In the genomic region with DNA sequence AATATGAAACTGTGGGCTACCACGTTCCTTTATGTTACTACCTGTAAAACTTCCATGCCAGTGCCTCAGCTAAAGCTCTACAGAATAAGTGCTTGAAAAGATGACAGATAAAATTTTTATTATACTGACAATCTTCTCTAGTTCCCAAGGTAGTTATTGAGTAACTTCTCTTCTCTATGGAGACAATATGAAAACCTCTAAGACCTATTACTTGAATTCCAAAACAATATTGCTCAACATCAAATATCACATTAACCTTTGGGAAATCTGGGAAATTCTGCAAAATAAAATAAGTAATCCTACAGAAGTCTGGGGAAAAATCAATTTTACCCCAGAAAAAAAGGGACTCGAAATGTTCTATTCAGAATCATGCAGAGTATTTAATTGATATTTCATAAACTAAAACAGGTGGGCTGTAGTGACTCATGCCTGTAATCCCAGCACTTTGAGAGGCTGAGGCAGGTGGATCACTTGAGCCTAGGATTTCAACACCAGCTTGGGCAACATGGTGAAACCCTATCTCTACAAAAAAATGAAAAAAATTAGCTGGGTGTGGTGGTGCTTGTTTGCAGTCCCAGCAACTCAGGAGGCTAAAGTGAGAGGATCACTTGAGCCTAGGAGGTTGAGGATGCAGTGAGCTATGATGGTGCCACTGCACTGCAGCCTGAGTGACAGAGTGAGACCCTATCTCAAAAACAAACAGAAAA, we compare ENCODE assay signal across 30 cellular contexts. TPM values are rescaled to one million over a fixed set of nuclear protein-coding genes. Genes with fewer than 3 reads are reported as not detected.
DNase-seq lines count a peak whose midpoint lies in the region; ATAC-seq, FAIRE-seq and TF ChIP-seq lines count a peak whose summit lies in the region.
"Had no signal": no experiment of that assay in that cellular context is flagged by ENCODE, and none has a peak within 500 bp of the region (broad histone marks: within the 10 kb centered on the region; RNA-seq: fewer than 3 reads in every experiment).

No MANE protein-coding gene starts in this region.

- TF ChIP-seq CTCF in A549 (IDR thresholded peaks at IDR 0.05) = no peak
- no peak for TF ChIP-seq CTCF in lower lobe of right lung (IDR thresholded peaks at IDR 0.05)
- no peak for TF ChIP-seq CTCF in vagina (IDR thresholded peaks at IDR 0.05)

- ATAC-seq in A549 = no peak
- peak; percentile 48 to 58 for ATAC-seq in lower lobe of right lung
- ATAC-seq in GM18511 (IDR thresholded peaks at IDR 0.05; ENCODE audit: unreplicated experiment) = no peak
- ATAC-seq: activated CD8-positive, alpha-beta T cell treated with anti-CD3 and anti-CD28 coated beads, Interleukin-2, amount 10 ng/mL, durations not matched to agents 7 days and 5 days; activated T-helper 17 cell treated with anti-CD3 and anti-CD28 coated beads, Interleukin-2, amount 50 U/mL, for 72 hours; CD8-positive, alpha-beta T cell; GM12878; heart right ventricle; Panc1; stimulated activated naive B cell treated with anti-CD40 and anti-IgM and Interleukin-4, amounts not matched to agents 10 μg/mL and 1 μg/mL and 100 μg/mL, for 72 hours had no signal

- FAIRE-seq in A549 (lab: Jason Lieb, UNC) = no peak
- FAIRE-seq: frontal cortex, GM12878, small intestine had no signal

- intact Hi-C loops in lower lobe of right lung (cut with DNase I) (no loop called here), vagina (cut with DNase I) (no loop called here)

- CTCF ChIA-PET in A549 (lab: Yijun Ruan, JAX) = interaction anchor here (1.3 kb wide), 1 partner anchor 30 kb away, joined by 3 read pairs; no protein-coding TSS in a partner anchor
- CTCF ChIA-PET in activated CD4-positive, alpha-beta T cell treated with anti-CD3 and anti-CD28 coated beads, Interleukin-2, amount 10 ng/mL, durations not matched to agents 7 days and 5 days (lab: Charles Lee) = no interaction called here

- DNase-seq in A549 (ENCODE audit: low read depth in 1 of 2, low spot score in 1 of 2) (no peak), LHCN-M2 (ENCODE audit: low read depth) (peak; percentile 94), adipocyte (ENCODE audit: low read depth) (peak; percentile 51), lower lobe of right lung (no peak), Ammon's horn (ENCODE audit: low spot score) (no peak), vagina (ENCODE audit: extremely low spot score in 2 of 2) (no peak)
- DNase-seq in activated CD4-positive, alpha-beta T cell treated with anti-CD3 and anti-CD28 coated beads, Interleukin-2, amount 10 ng/mL, durations not matched to agents 7 days and 5 days = no peak
- DNase-seq: activated CD8-positive, alpha-beta T cell treated with anti-CD3 and anti-CD28 coated beads, Interleukin-2, amount 10 ng/mL, durations not matched to agents 7 days and 5 days; activated naive CD4-positive, alpha-beta T cell treated with anti-CD3 and anti-CD28 coated beads, Interleukin-2, amount 10 ng/mL, durations not matched to agents 7 days and 5 days; amniotic stem cell; CD8-positive, alpha-beta T cell; DMS 273 treated with DMSO at 0.1 percent for 48 hours; esophagus squamous epithelium; H9; heart right ventricle; NCI-H1092 treated with DMSO at 0.1 percent for 48 hours; NCI-H1694 treated with DMSO at 0.1 percent for 48 hours; NCI-H526; retina; SHP77 treated with DMSO at 0.1 percent for 48 hours; small intestine; stimulated activated naive B cell treated with anti-CD40 and anti-IgM and Interleukin-4, amounts not matched to agents 10 μg/mL and 1 μg/mL and 100 μg/mL, for 72 hours; substantia nigra had no signal

- no peak overlapping the region for H3K4me3 Mint-ChIP-seq in activated CD4-positive, alpha-beta T cell treated with anti-CD3 and anti-CD28 coated beads, Interleukin-2, amount 10 ng/mL, durations not matched to agents 7 days and 5 days
- H3K4me3 Mint-ChIP-seq: activated CD8-positive, alpha-beta T cell treated with anti-CD3 and anti-CD28 coated beads, Interleukin-2, amount 10 ng/mL, durations not matched to agents 7 days and 5 days; activated naive CD4-positive, alpha-beta T cell treated with anti-CD3 and anti-CD28 coated beads, Interleukin-2, amount 10 ng/mL, durations not matched to agents 7 days and 5 days; activated T-helper 17 cell treated with anti-CD3 and anti-CD28 coated beads, Interleukin-2, amount 50 U/mL, for 72 hours; brain; CD8-positive, alpha-beta T cell; H9; stimulated activated naive B cell treated with anti-CD40 and anti-IgM and Interleukin-4, amounts not matched to agents 10 μg/mL and 1 μg/mL and 100 μg/mL, for 72 hours; type B pancreatic cell had no signal

- no peaks in the 10 kb centered on the region for H3K9me3 Mint-ChIP-seq in activated CD4-positive, alpha-beta T cell treated with anti-CD3 and anti-CD28 coated beads, Interleukin-2, amount 10 ng/mL, durations not matched to agents 7 days and 5 days
- H3K9me3 Mint-ChIP-seq: activated naive CD4-positive, alpha-beta T cell treated with anti-CD3 and anti-CD28 coated beads, Interleukin-2, amount 10 ng/mL, durations not matched to agents 7 days and 5 days; activated T-helper 17 cell treated with anti-CD3 and anti-CD28 coated beads, Interleukin-2, amount 50 U/mL, for 72 hours; CD8-positive, alpha-beta T cell; H9; stimulated activated naive B cell treated with anti-CD40 and anti-IgM and Interleukin-4, amounts not matched to agents 10 μg/mL and 1 μg/mL and 100 μg/mL, for 72 hours had no signal

- 47% methylated on average over 2 of the region's 2 CpGs for WGBS in A549 (ENCODE audit: missing lambda C conversion rate)

- peaks cover 44% of the 10 kb centered on the region for H3K4me1 ChIP-seq in A549
- peaks cover 18% of the 10 kb centered on the region for H3K4me1 ChIP-seq in adipocyte (ENCODE audit: control insufficient read depth, insufficient read depth, low read length)
- no peaks in the 10 kb centered on the region for H3K4me1 ChIP-seq in lower lobe of right lung
- no peaks in the 10 kb centered on the region for H3K4me1 ChIP-seq in vagina
- H3K4me1 ChIP-seq: esophagus squamous epithelium, heart right ventricle had no signal

- no peak overlapping the region for H3K9ac ChIP-seq in adipocyte (ENCODE audit: low read length)

- peaks cover 2% of the 10 kb centered on the region for H3K36me3 Mint-ChIP-seq in activated CD4-positive, alpha-beta T cell treated with anti-CD3 and anti-CD28 coated beads, Interleukin-2, amount 10 ng/mL, durations not matched to agents 7 days and 5 days (ENCODE audit: low read depth)
- H3K36me3 Mint-ChIP-seq: activated naive CD4-positive, alpha-beta T cell treated with anti-CD3 and anti-CD28 coated beads, Interleukin-2, amount 10 ng/mL, durations not matched to agents 7 days and 5 days; brain; CD8-positive, alpha-beta T cell; stimulated activated naive B cell treated with anti-CD40 and anti-IgM and Interleukin-4, amounts not matched to agents 10 μg/mL and 1 μg/mL and 100 μg/mL, for 72 hours; type B pancreatic cell had no signal

- no peaks in the 10 kb centered on the region for H3K4me1 Mint-ChIP-seq in activated CD4-positive, alpha-beta T cell treated with anti-CD3 and anti-CD28 coated beads, Interleukin-2, amount 10 ng/mL, durations not matched to agents 7 days and 5 days
- H3K4me1 Mint-ChIP-seq: activated naive CD4-positive, alpha-beta T cell treated with anti-CD3 and anti-CD28 coated beads, Interleukin-2, amount 10 ng/mL, durations not matched to agents 7 days and 5 days had no signal

- TF ChIP-seq POLR2A in A549 (IDR thresholded peaks at IDR 0.05; ENCODE audit: low read length) (no peak), vagina (IDR thresholded peaks at IDR 0.05) (no peak)

- peak overlapping the region; percentile 18 to 51; a peak in 3 of 6 replicates for H3K27ac ChIP-seq in A549
- no peak overlapping the region for H3K27ac ChIP-seq in lower lobe of right lung
- no peak overlapping the region for H3K27ac ChIP-seq in vagina
- H3K27ac ChIP-seq: esophagus squamous epithelium, heart right ventricle had no signal

- H3K9me3 ChIP-seq in A549 (no peaks in the 10 kb centered on the region), adipocyte (ENCODE audit: control insufficient read depth, low read length) (no peaks in the 10 kb centered on the region), lower lobe of right lung (no peaks in the 10 kb centered on the region), vagina (no peaks in the 10 kb centered on the region)
- H3K9me3 ChIP-seq: esophagus squamous epithelium, heart right ventricle had no signal

- H3K27me3 ChIP-seq in adipocyte (replicated peaks; ENCODE audit: control insufficient read depth, insufficient read depth, low read length) (no peaks in the 10 kb centered on the region), lower lobe of right lung (ENCODE audit: low read depth) (no peaks in the 10 kb centered on the region), vagina (no peaks in the 10 kb centered on the region)
- H3K27me3 ChIP-seq: esophagus squamous epithelium, heart right ventricle had no signal

- H3K4me3 ChIP-seq in A549 = no peak overlapping the region
- no peak overlapping the region for H3K4me3 ChIP-seq in adipocyte (ENCODE audit: low read length)
- H3K4me3 ChIP-seq in lower lobe of right lung = no peak overlapping the region
- H3K4me3 ChIP-seq in vagina = no peak overlapping the region
- H3K4me3 ChIP-seq: esophagus squamous epithelium, GM12878, heart right ventricle had no signal

- TF ChIP-seq EP300 in A549 (IDR thresholded peaks at IDR 0.05) = no peak

- peak overlapping the region; percentile 52; the same call in 2 of the 3 replicates for H3K4me2 ChIP-seq in A549

- H3K27ac Mint-ChIP-seq in activated CD4-positive, alpha-beta T cell treated with anti-CD3 and anti-CD28 coated beads, Interleukin-2, amount 10 ng/mL, durations not matched to agents 7 days and 5 days = no peak overlapping the region
- H3K27ac Mint-ChIP-seq: activated CD8-positive, alpha-beta T cell treated with anti-CD3 and anti-CD28 coated beads, Interleukin-2, amount 10 ng/mL, durations not matched to agents 7 days and 5 days; activated naive CD4-positive, alpha-beta T cell treated with anti-CD3 and anti-CD28 coated beads, Interleukin-2, amount 10 ng/mL, durations not matched to agents 7 days and 5 days; CD8-positive, alpha-beta T cell; H9; stimulated activated naive B cell treated with anti-CD40 and anti-IgM and Interleukin-4, amounts not matched to agents 10 μg/mL and 1 μg/mL and 100 μg/mL, for 72 hours; type B pancreatic cell had no signal

- no peak for TF ChIP-seq RAD21 in A549 (conservative IDR thresholded peaks at IDR 0.05 in 1 of 2, IDR thresholded peaks at IDR 0.05 in 1 of 2)

- H3K36me3 ChIP-seq in adipocyte (ENCODE audit: control insufficient read depth, insufficient read depth, low read length, severe bottlenecking) = no peaks in the 10 kb centered on the region
- H3K36me3 ChIP-seq in lower lobe of right lung = no peaks in the 10 kb centered on the region
- no peaks in the 10 kb centered on the region for H3K36me3 ChIP-seq in vagina
- H3K36me3 ChIP-seq: esophagus squamous epithelium, heart right ventricle had no signal

- H3K27me3 Mint-ChIP-seq in activated CD4-positive, alpha-beta T cell treated with anti-CD3 and anti-CD28 coated beads, Interleukin-2, amount 10 ng/mL, durations not matched to agents 7 days and 5 days = no peaks in the 10 kb centered on the region
- H3K27me3 Mint-ChIP-seq: activated naive CD4-positive, alpha-beta T cell treated with anti-CD3 and anti-CD28 coated beads, Interleukin-2, amount 10 ng/mL, durations not matched to agents 7 days and 5 days; activated T-helper 17 cell treated with anti-CD3 and anti-CD28 coated beads, Interleukin-2, amount 50 U/mL, for 72 hours; type B pancreatic cell had no signal

- POLR2A ChIA-PET in A549 (lab: Yijun Ruan, JAX) = no interaction called here
- POLR2A ChIA-PET in activated CD4-positive, alpha-beta T cell treated with anti-CD3 and anti-CD28 coated beads, Interleukin-2, amount 10 ng/mL, durations not matched to agents 7 days and 5 days (lab: Charles Lee) = no interaction called here

RNA-seq across cellular contexts. Expression of a gene that starts 23.8 kb away (rescaled TPM):
- polyA plus RNA-seq in A549 (2011; rRNA removed) = 5.4 and 5.9 TPM in 2 replicates
- polyA plus RNA-seq in A549 (2012; cell fraction: cytosol; rRNA removed) = 0.24 and 0.31 TPM in 2 replicates
- polyA plus RNA-seq in A549 (2012; cell fraction: nucleus; rRNA removed) = 0.28 and 0.70 TPM in 2 replicates
- polyA plus RNA-seq in A549 (2017; fragmentation: RNase III; extraction: RNeasy Plus Mini Kit Qiagen cat#74134 plus additional on column Dnase treatment) = 0.56 to 0.66 TPM (median 0.58 TPM) in 3 replicates
- polyA minus RNA-seq in A549 (2011; rRNA and poly(A)+ RNA removed) = 12.8 and 13.5 TPM in 2 replicates
- total RNA-seq in LHCN-M2 (2014; rRNA removed) = 1.9 and 4.5 TPM in 2 replicates
- polyA plus RNA-seq in LHCN-M2 (2012) = 2.3 TPM
- 75.9 TPM for total RNA-seq in lower lobe of right lung
- total RNA-seq in vagina = 65.3 TPM
- total RNA-seq in activated CD4-positive, alpha-beta T cell treated with anti-CD3 and anti-CD28 coated beads, Interleukin-2, amount 10 ng/mL, durations not matched to agents 7 days and 5 days = 10 to 100 TPM; 43.5 to 47.1 TPM

Comparison
In these comparisons a context has a peak if more than half of its experiments do, and no peak if none do; other contexts are left out.
1. ATAC-seq: peak in lower lobe of right lung (2 of 2); none in A549 (0 of 2) and GM18511 (single experiment).
2. DNase-seq: peak in LHCN-M2 (single experiment) and adipocyte (single experiment); none in A549 (0 of 2), lower lobe of right lung (single experiment), Ammon's horn (single experiment), vagina (0 of 2) and activated CD4-positive, alpha-beta T cell treated with anti-CD3 and anti-CD28 coated beads, Interleukin-2, amount 10 ng/mL, durations not matched to agents 7 days and 5 days (single experiment).
3. H3K27ac ChIP-seq: peak in A549 (2 of 2); none in lower lobe of right lung (single experiment) and vagina (single experiment).